In the genomic region with DNA sequence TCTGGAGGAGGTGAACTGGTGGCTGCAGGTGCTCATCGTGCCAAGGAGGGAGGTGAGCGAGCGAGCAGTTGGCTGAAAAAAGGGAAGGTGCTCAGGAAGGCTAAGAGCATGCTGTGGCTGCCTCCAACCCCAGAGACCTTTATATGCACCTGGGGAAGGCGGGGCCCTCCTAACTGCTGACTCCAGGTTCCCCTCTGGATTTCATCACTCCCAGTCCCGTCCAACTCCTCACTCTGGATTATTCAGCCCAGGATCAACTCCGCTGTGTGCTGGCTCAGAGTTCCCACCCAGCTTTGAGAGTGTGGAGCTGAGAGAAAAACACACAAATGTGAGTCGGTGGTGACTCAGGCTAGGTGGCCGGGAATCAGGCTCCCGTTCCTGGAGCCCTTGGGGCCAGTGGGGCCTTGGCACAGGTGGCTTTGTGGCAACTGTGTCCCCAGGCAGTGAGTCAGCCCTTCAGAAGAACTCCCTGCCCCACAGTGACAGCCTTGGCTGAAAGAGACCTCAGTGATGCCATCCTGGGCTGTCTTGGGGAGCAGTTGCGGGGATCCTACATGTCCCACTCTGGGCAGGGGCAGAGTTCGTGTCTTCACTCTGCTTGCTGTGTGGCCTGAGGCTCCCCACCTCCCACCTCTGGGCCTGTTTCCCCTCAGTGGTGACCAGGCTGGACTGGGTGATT, we compare ENCODE assay signal across 5 cellular contexts. TPM values are rescaled to one million over a fixed set of nuclear protein-coding genes. Genes with fewer than 3 reads are reported as not detected.
"Had no signal": no experiment of that assay in that cellular context is flagged by ENCODE, and none has a peak within 500 bp of the region (broad histone marks: within the 10 kb centered on the region; RNA-seq: fewer than 3 reads in every experiment).

No MANE protein-coding gene starts in this region.

RNA-seq across cellular contexts. Expression of gene LGALS9B, which starts 37.2 kb away (rescaled TPM):
- total RNA-seq: HepG2, HT-29, IMR-90, Right ventricle myocardium inferior, SJCRH30 had no signal
- polyA plus RNA-seq: HepG2, IMR-90 had no signal
